Comparison of ENCODE assay signal across 15 cellular contexts in the genomic region with DNA sequence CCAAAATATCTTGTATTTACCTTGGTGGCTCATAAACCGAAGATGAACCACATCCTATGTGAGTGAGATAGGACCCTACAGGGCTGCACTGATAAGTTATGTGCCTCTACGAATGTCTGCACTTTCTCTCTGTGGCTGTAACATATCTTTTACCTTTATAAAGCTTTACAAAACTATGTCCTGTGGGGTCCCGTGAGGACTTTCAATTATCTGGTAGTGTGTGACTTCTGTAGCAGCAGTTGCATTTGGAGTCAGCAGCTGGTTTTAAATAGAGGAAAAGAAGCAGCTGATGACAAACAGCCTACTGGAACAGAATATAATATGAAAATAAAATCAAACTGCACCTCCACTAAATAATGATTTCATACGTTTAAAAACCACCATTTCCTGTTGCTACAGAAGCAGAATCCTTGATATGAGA.
DNase-seq lines count a peak whose midpoint lies in the region; ATAC-seq and TF ChIP-seq lines count a peak whose summit lies in the region.
"Had no signal": no experiment of that assay in that cellular context is flagged by ENCODE, and none has a peak within 500 bp of the region (broad histone marks: within the 10 kb centered on the region; RNA-seq: fewer than 3 reads in every experiment).

No MANE protein-coding gene starts in this region.

- H3K27ac ChIP-seq in IMR-90 (ENCODE audit: insufficient read depth, low read length): no peak overlapping the region

- H3K36me3 Mint-ChIP-seq in activated naive CD4-positive, alpha-beta T cell treated with anti-CD3 and anti-CD28 coated beads, Interleukin-2, amount 10 ng/mL, durations not matched to agents 7 days and 5 days: peaks cover 6% of the 10 kb centered on the region
- peaks cover 14% of the 10 kb centered on the region for H3K36me3 Mint-ChIP-seq in activated naive CD8-positive, alpha-beta T cell treated with anti-CD3 and anti-CD28 coated beads, Interleukin-2, amount 10 ng/mL, durations not matched to agents 7 days and 5 days

- ATAC-seq in IMR-90 (ENCODE audit: low read depth): no peak
- peak; percentile 92 for ATAC-seq in activated naive CD8-positive, alpha-beta T cell treated with anti-CD3 and anti-CD28 coated beads, Interleukin-2, amount 10 ng/mL, durations not matched to agents 7 days and 5 days (ENCODE audit: low read depth)
- ATAC-seq in stimulated activated naive CD8-positive, alpha-beta T cell treated with anti-CD3 and anti-CD28 coated beads, Interleukin-15, amount 100 ng/mL, for 72 hours: peak; percentile 94

- intact Hi-C loops in IMR-90 (cut with micrococcal nuclease): no loop called here

- H2BK15ac ChIP-seq in IMR-90 (ENCODE audit: low read depth, low read length): no peak overlapping the region

- no peaks in the 10 kb centered on the region for H4K20me1 ChIP-seq in IMR-90 (ENCODE audit: insufficient read depth, low read length)

- BruUV-seq in IMR-90 (replicated peaks; lab: Mats Ljungman, UMichigan): no TSS peak

- in situ Hi-C loops in IMR-90 (cut with MboI; ENCODE audit: low sequenced_read_pairs): no loop called here

- TF ChIP-seq POLR2A in IMR-90 (IDR thresholded peaks at IDR 0.05; ENCODE audit: low read depth, low read length): no peak

- dilution Hi-C loops in IMR-90 (cut with HindIII; ENCODE audit: low sequenced_read_pairs, unreplicated experiment): no loop called here

- DNase-seq in activated naive CD4-positive, alpha-beta T cell treated with anti-CD3 and anti-CD28 coated beads, Interleukin-2, amount 10 ng/mL, durations not matched to agents 7 days and 5 days: peak; percentile 22
- DNase-seq in activated naive CD4-positive, alpha-beta T cell (lab: John Stamatoyannopoulos, UW): no peak
- DNase-seq in IMR-90: no peak
- DNase-seq in activated naive CD8-positive, alpha-beta T cell treated with anti-CD3 and anti-CD28 coated beads, Interleukin-2, amount 10 ng/mL, durations not matched to agents 7 days and 5 days: no peak
- no peak for DNase-seq in stimulated activated naive CD8-positive, alpha-beta T cell treated with anti-CD3 and anti-CD28 coated beads, Interleukin-15, amount 100 ng/mL, for 72 hours
- DNase-seq in activated CD4-positive, CD25-positive, alpha-beta regulatory T cell (lab: John Stamatoyannopoulos, UW): no peak
- no peak for DNase-seq in NCI-H510A (lab: John Stamatoyannopoulos, UW)
- DNase-seq: DMS79, H9, MV-4-11, NCI-H1417, NCI-H1930, OCI-M1, RPMI8226 had no signal

- no peaks in the 10 kb centered on the region for H3K79me1 ChIP-seq in IMR-90 (ENCODE audit: low read depth in 1 of 2, low read length in 2 of 2)

- H3K4me1 Mint-ChIP-seq in activated naive CD4-positive, alpha-beta T cell treated with anti-CD3 and anti-CD28 coated beads, Interleukin-2, amount 10 ng/mL, durations not matched to agents 7 days and 5 days: peaks cover 79% of the 10 kb centered on the region
- peaks cover 47% of the 10 kb centered on the region for H3K4me1 Mint-ChIP-seq in activated naive CD8-positive, alpha-beta T cell treated with anti-CD3 and anti-CD28 coated beads, Interleukin-2, amount 10 ng/mL, durations not matched to agents 7 days and 5 days
- peaks cover 85% of the 10 kb centered on the region for H3K4me1 Mint-ChIP-seq in stimulated activated naive CD8-positive, alpha-beta T cell treated with anti-CD3 and anti-CD28 coated beads, Interleukin-15, amount 100 ng/mL, for 72 hours
- H3K4me1 Mint-ChIP-seq: H9, IgD-negative memory B cell had no signal

- H3K9ac ChIP-seq in IMR-90 (ENCODE audit: low read depth, low read length): no peak overlapping the region

- peak overlapping the region; percentile 52 for H3K4me3 Mint-ChIP-seq in activated naive CD4-positive, alpha-beta T cell treated with anti-CD3 and anti-CD28 coated beads, Interleukin-2, amount 10 ng/mL, durations not matched to agents 7 days and 5 days
- peak overlapping the region; percentile 71 for H3K4me3 Mint-ChIP-seq in activated naive CD8-positive, alpha-beta T cell treated with anti-CD3 and anti-CD28 coated beads, Interleukin-2, amount 10 ng/mL, durations not matched to agents 7 days and 5 days
- H3K4me3 Mint-ChIP-seq in stimulated activated naive CD8-positive, alpha-beta T cell treated with anti-CD3 and anti-CD28 coated beads, Interleukin-15, amount 100 ng/mL, for 72 hours: peak overlapping the region; percentile 32 to 55
- H3K4me3 Mint-ChIP-seq: H9, IgD-negative memory B cell had no signal

- no peak overlapping the region for H2AK5ac ChIP-seq in IMR-90 (ENCODE audit: low read depth, low read length)

- no peak overlapping the region for H4K91ac ChIP-seq in IMR-90 (ENCODE audit: insufficient read depth, low read depth, low read length)

- H2BK5ac ChIP-seq in IMR-90 (ENCODE audit: low read depth, low read length, poor library complexity, severe bottlenecking): no peak overlapping the region

- H3K4me1 ChIP-seq in IMR-90 (ENCODE audit: control insufficient read depth, insufficient read depth, low read length): no peaks in the 10 kb centered on the region

- no peaks in the 10 kb centered on the region for H3K27me3 Mint-ChIP-seq in activated naive CD4-positive, alpha-beta T cell treated with anti-CD3 and anti-CD28 coated beads, Interleukin-2, amount 10 ng/mL, durations not matched to agents 7 days and 5 days
- H3K27me3 Mint-ChIP-seq in activated naive CD8-positive, alpha-beta T cell treated with anti-CD3 and anti-CD28 coated beads, Interleukin-2, amount 10 ng/mL, durations not matched to agents 7 days and 5 days: peaks cover 5% of the 10 kb centered on the region
- H3K27me3 Mint-ChIP-seq in stimulated activated naive CD8-positive, alpha-beta T cell treated with anti-CD3 and anti-CD28 coated beads, Interleukin-15, amount 100 ng/mL, for 72 hours: no peaks in the 10 kb centered on the region
- H3K27me3 Mint-ChIP-seq: IgD-negative memory B cell had no signal

- POLR2A ChIA-PET in IMR-90 (lab: Charles Lee; ENCODE audit: unreplicated experiment): no interaction called here
- POLR2A ChIA-PET in activated naive CD8-positive, alpha-beta T cell treated with anti-CD3 and anti-CD28 coated beads, Interleukin-2, amount 10 ng/mL, durations not matched to agents 7 days and 5 days (lab: Charles Lee): interaction anchor here (1.3 kb wide), 1 partner anchor 64 kb away, joined by 4 read pairs; no protein-coding TSS in a partner anchor

- no peak overlapping the region for H2AFZ ChIP-seq in IMR-90 (replicated peaks; ENCODE audit: low read length, poor library complexity)

- H4K5ac ChIP-seq in IMR-90 (ENCODE audit: low read depth, low read length): no peak overlapping the region

- TF ChIP-seq RAD21 in IMR-90 (IDR thresholded peaks at IDR 0.05; ENCODE audit: low read length): no peak

- H3K23ac ChIP-seq in IMR-90 (ENCODE audit: low read depth, low read length): no peak overlapping the region

- H3K18ac ChIP-seq in IMR-90 (ENCODE audit: low read depth, low read length): no peak overlapping the region

- peaks cover 8% of the 10 kb centered on the region for H3K9me3 Mint-ChIP-seq in activated naive CD4-positive, alpha-beta T cell treated with anti-CD3 and anti-CD28 coated beads, Interleukin-2, amount 10 ng/mL, durations not matched to agents 7 days and 5 days
- H3K9me3 Mint-ChIP-seq in activated naive CD8-positive, alpha-beta T cell treated with anti-CD3 and anti-CD28 coated beads, Interleukin-2, amount 10 ng/mL, durations not matched to agents 7 days and 5 days: no peaks in the 10 kb centered on the region
- H3K9me3 Mint-ChIP-seq in stimulated activated naive CD8-positive, alpha-beta T cell treated with anti-CD3 and anti-CD28 coated beads, Interleukin-15, amount 100 ng/mL, for 72 hours: peaks cover 4 to 10% of the 10 kb centered on the region in 2 donors

- H3K14ac ChIP-seq in IMR-90 (replicated peaks; ENCODE audit: low read depth, low read length): 0 out of 2 replicates have a peak overlapping the region, but pooled peaks have one; percentile 4

- no peak for TF ChIP-seq CTCF in IMR-90 (conservative IDR thresholded peaks at IDR 0.05; ENCODE audit: low read depth, low read length)

- no peak overlapping the region for H3K4me2 ChIP-seq in IMR-90 (ENCODE audit: low read depth, low read length)

- H3K36me3 ChIP-seq in IMR-90 (ENCODE audit: control insufficient read depth, insufficient read depth, low read length): no peaks in the 10 kb centered on the region

- CTCF ChIA-PET in activated naive CD4-positive, alpha-beta T cell treated with anti-CD3 and anti-CD28 coated beads, Interleukin-2, amount 10 ng/mL, durations not matched to agents 7 days and 5 days (lab: Charles Lee): no interaction called here
- CTCF ChIA-PET in IMR-90 (lab: Yijun Ruan, JAX): no interaction called here

- no peak overlapping the region for H3K4me3 ChIP-seq in IMR-90 (ENCODE audit: insufficient read depth, low read depth, low read length)

- no peak overlapping the region for H2AK9ac ChIP-seq in IMR-90 (replicated peaks; ENCODE audit: low read depth, low read length, poor library complexity)

- H3K4ac ChIP-seq in IMR-90 (ENCODE audit: low read depth, low read length): no peak overlapping the region

- H3K27ac Mint-ChIP-seq in activated naive CD4-positive, alpha-beta T cell treated with anti-CD3 and anti-CD28 coated beads, Interleukin-2, amount 10 ng/mL, durations not matched to agents 7 days and 5 days: peak overlapping the region; percentile 92
- H3K27ac Mint-ChIP-seq in activated naive CD8-positive, alpha-beta T cell treated with anti-CD3 and anti-CD28 coated beads, Interleukin-2, amount 10 ng/mL, durations not matched to agents 7 days and 5 days: peak overlapping the region; percentile 86
- no peak overlapping the region for H3K27ac Mint-ChIP-seq in stimulated activated naive CD8-positive, alpha-beta T cell treated with anti-CD3 and anti-CD28 coated beads, Interleukin-15, amount 100 ng/mL, for 72 hours
- H3K27ac Mint-ChIP-seq: H9, IgD-negative memory B cell had no signal

- H3K9me1 ChIP-seq in IMR-90 (ENCODE audit: insufficient read depth, low read length): no peaks in the 10 kb centered on the region

- no peak overlapping the region for H3K56ac ChIP-seq in IMR-90 (ENCODE audit: extremely low read depth, insufficient read depth, low read length)

- peaks cover 6% of the 10 kb centered on the region for H3K9me3 ChIP-seq in IMR-90 (ENCODE audit: control insufficient read depth, insufficient read depth, low read length)

- no peak overlapping the region; the same call in 1 of the 2 replicates for H2BK120ac ChIP-seq in IMR-90 (ENCODE audit: low read depth, low read length)

- H2BK20ac ChIP-seq in IMR-90 (ENCODE audit: low read depth, low read length): no peak overlapping the region

- no peak overlapping the region for H4K8ac ChIP-seq in IMR-90 (ENCODE audit: low read depth in 2 of 2, low read length in 2 of 2)

- no peaks in the 10 kb centered on the region for H3K27me3 ChIP-seq in IMR-90 (ENCODE audit: control insufficient read depth, insufficient read depth, low read length)

- WGBS in IMR-90 (ENCODE audit: extremely low coverage in 2 of 2, insufficient read length in 1 of 2), 2 experiments: no CpG with 5 or more reads among the region's 4 CpGs

TF ChIP-seq in IMR-90, 13 proteins besides CTCF, POLR2A, EP300 and RAD21 (continues in another document):
- TF ChIP-seq BHLHE40 (IDR thresholded peaks at IDR 0.05; ENCODE audit: low read depth, low read length) (no peak), NFE2L2 (IDR thresholded peaks at IDR 0.05; ENCODE audit: low read depth, low read length) (no peak)

Comparison
In these comparisons a context has a peak if more than half of its experiments do, and no peak if none do; other contexts are left out.
1. H3K27ac Mint-ChIP-seq: peak in activated naive CD4-positive, alpha-beta T cell treated with anti-CD3 and anti-CD28 coated beads, Interleukin-2, amount 10 ng/mL, durations not matched to agents 7 days and 5 days (single experiment) and activated naive CD8-positive, alpha-beta T cell treated with anti-CD3 and anti-CD28 coated beads, Interleukin-2, amount 10 ng/mL, durations not matched to agents 7 days and 5 days (single experiment); none in stimulated activated naive CD8-positive, alpha-beta T cell treated with anti-CD3 and anti-CD28 coated beads, Interleukin-15, amount 100 ng/mL, for 72 hours (0 of 2).
2. Peak in every context shown above with its lines, with median percentiles within 50 percentile points of each other: H3K4me3 Mint-ChIP-seq.